21 cellular contexts compared by ENCODE assay signal in the genomic region with DNA sequence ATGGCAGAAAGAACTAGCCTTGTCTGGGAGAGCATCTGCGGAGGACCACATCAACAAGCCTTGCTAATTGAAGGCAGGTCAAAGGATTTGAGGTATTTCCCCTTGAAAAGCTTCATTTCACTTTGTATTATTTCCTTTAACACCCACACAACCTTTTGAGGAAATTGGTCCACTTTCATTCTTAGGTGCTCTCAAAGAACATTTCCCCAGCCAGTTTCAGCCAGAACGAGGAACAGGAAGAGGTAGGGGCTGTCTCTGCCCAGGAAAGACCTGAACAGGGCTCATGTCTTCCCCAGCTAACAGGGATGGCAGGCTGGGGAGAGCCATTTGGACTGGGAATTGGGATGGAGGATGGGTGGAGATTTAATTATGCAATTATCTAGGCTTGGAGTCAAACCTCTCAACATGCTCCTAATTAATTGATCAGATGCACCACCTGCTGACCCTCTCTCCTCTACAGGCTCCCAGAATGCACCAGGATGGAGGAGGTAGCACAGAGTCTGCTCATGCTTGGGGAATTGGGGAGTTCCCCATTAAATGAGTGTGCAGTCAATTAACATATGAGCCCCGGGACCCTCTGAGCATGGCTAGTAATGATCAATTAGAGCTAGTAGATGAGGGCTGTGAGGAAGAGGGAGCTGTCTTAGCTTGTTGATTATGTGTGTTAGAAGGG.
"Had no signal": no experiment of that assay in that cellular context is flagged by ENCODE, and none has a peak within 500 bp of the region (broad histone marks: within the 10 kb centered on the region; RNA-seq: fewer than 3 reads in every experiment).

No MANE protein-coding gene starts in this region.

- H3K4me1 ChIP-seq: body of pancreas had no signal

- H3K4me1 Mint-ChIP-seq: activated naive CD4-positive, alpha-beta T cell treated with anti-CD3 and anti-CD28 coated beads, Interleukin-2, amount 50 U/mL, for 24 hours; naive thymus-derived CD4-positive, alpha-beta T cell; neural crest cell had no signal

- H3K36me3 Mint-ChIP-seq: activated naive CD4-positive, alpha-beta T cell treated with anti-CD3 and anti-CD28 coated beads, Interleukin-2, amount 50 U/mL, for 24 hours had no signal

- H3K27ac Mint-ChIP-seq: activated naive CD4-positive, alpha-beta T cell treated with anti-CD3 and anti-CD28 coated beads, Interleukin-2, amount 50 U/mL, for 24 hours; naive thymus-derived CD4-positive, alpha-beta T cell had no signal

- H3K4me3 Mint-ChIP-seq: activated naive CD4-positive, alpha-beta T cell treated with anti-CD3 and anti-CD28 coated beads, Interleukin-2, amount 50 U/mL, for 24 hours; naive thymus-derived CD4-positive, alpha-beta T cell; neural crest cell had no signal

- H3K4me3 ChIP-seq: body of pancreas, cardiac muscle cell, lung had no signal

- H3K27ac ChIP-seq: body of pancreas, cardiac muscle cell, epithelial cell of prostate had no signal

- H3K36me3 ChIP-seq: cardiac muscle cell had no signal

- FAIRE-seq: kidney had no signal

- H3K9me3 Mint-ChIP-seq: activated naive CD4-positive, alpha-beta T cell treated with anti-CD3 and anti-CD28 coated beads, Interleukin-2, amount 50 U/mL, for 24 hours; neural crest cell had no signal

- DNase-seq: activated CD4-positive, alpha-beta T cell treated with anti-CD3 and anti-CD28 coated beads for 1 hour; activated CD4-positive, alpha-beta T cell treated with anti-CD3 and anti-CD28 coated beads, Interleukin-2, amount 50 U/mL, for 1 hour; activated gamma-delta T cell treated with Interleukin-2 at 50 U/mL for 16 hours; activated T-cell treated with anti-CD3 and anti-CD28 coated beads, Interleukin-2, amount 50 U/mL, for 1 hour; anterior cingulate cortex; body of pancreas; cortex of kidney; kidney; naive thymus-derived CD4-positive, alpha-beta T cell; posterior cingulate gyrus; stimulated activated CD4-positive, alpha-beta T cell treated with anti-CD3 and anti-CD28 coated beads, Interleukin-2, amount 100 ng/mL, for 48 hours; stimulated activated CD8-positive, alpha-beta memory T cell treated with anti-CD3 and anti-CD28 coated beads, Interleukin-4, amount 100 ng/mL, for 48 hours; stimulated activated naive CD4-positive, alpha-beta T cell treated with Interleukin-2 at 50 U/mL for 16 hours; T-helper 9 cell had no signal

- H3K9me3 ChIP-seq: body of pancreas had no signal

- H3K27me3 ChIP-seq: body of pancreas had no signal

- ATAC-seq: body of pancreas; left lobe of liver; naive thymus-derived CD4-positive, alpha-beta T cell; sciatic nerve had no signal
